ENCODE assay signal across 8 cellular contexts in genomic region chr5:180860273-180860886, GRCh38. TPM values are rescaled to one million over a fixed set of nuclear protein-coding genes. Genes with fewer than 3 reads are reported as not detected.
DNase-seq lines count a peak whose midpoint lies in the region; ATAC-seq, FAIRE-seq and TF ChIP-seq lines count a peak whose summit lies in the region.

No MANE protein-coding gene starts in this region.

- no peak for FAIRE-seq in D721Med (lab: Jason Lieb, UNC)

- ATAC-seq in GM19324 (IDR thresholded peaks at IDR 0.05; ENCODE audit: low FRiP score, unreplicated experiment) (peak; percentile 35), HG03354 (IDR thresholded peaks at IDR 0.05; ENCODE audit: poor library complexity, severe bottlenecking, unreplicated experiment) (peak; percentile 58), left ventricle myocardium superior (peak; percentile 66), sciatic nerve (peak; percentile 60)

- TF ChIP-seq CTCF in D721Med (IDR thresholded peaks at IDR 0.05; ENCODE audit: insufficient read depth, missing control alignments) = peak; percentile 24

- intact Hi-C loops in left ventricle myocardium superior (cut with micrococcal nuclease) (loop anchor here (10.0 kb wide), 1 partner anchor 76 kb away; no protein-coding TSS in a partner anchor), sciatic nerve (cut with DNase I) (no loop called here)

- DNase-seq in D721Med (ENCODE audit: insufficient read length, low spot score) = peak; percentile 32
- peak; percentile 76 for DNase-seq in NOMO-1 treated with DMSO at 0.1 percent for 48 hours (lab: John Stamatoyannopoulos, UW; ENCODE audit: unreplicated experiment)
- DNase-seq in activated gamma-delta T cell treated with anti-CD3 and anti-CD28 coated beads, Interleukin-2, amount 50 U/mL, for 16 hours (ENCODE audit: low read depth) = peak; percentile 31
- peak; percentile 42 for DNase-seq in left ventricle myocardium superior
- no peak for DNase-seq in sciatic nerve (ENCODE audit: low spot score)
- no peak for DNase-seq in inferior parietal cortex (ENCODE audit: extremely low spot score)

RNA-seq across cellular contexts. Expression of gene ZFP62, which starts 0.7 kb away (rescaled TPM):
- total RNA-seq in left ventricle myocardium superior (15.2 TPM), sciatic nerve (29.9 TPM)

RNA-seq across cellular contexts. Expression of gene BTNL8, which starts 38.6 kb away (rescaled TPM):
- total RNA-seq in left ventricle myocardium superior (0.27 TPM), sciatic nerve (0.53 TPM)

RNA-seq across cellular contexts. Expression of gene MGAT1, which starts 57.8 kb away (rescaled TPM):
- total RNA-seq in left ventricle myocardium superior (67.0 TPM), sciatic nerve (131 TPM)

Comparison
In these comparisons a context has a peak if more than half of its experiments do, and no peak if none do; other contexts are left out.
1. DNase-seq: peak in D721Med (single experiment), NOMO-1 treated with DMSO at 0.1 percent for 48 hours (single experiment), activated gamma-delta T cell treated with anti-CD3 and anti-CD28 coated beads, Interleukin-2, amount 50 U/mL, for 16 hours (single experiment) and left ventricle myocardium superior (single experiment); none in sciatic nerve (single experiment) and inferior parietal cortex (single experiment).
2. Peak in every context shown above with its lines, with median percentiles within 50 percentile points of each other: ATAC-seq.